Comparison of ENCODE assay signal across 1 cellular context in the genomic region with DNA sequence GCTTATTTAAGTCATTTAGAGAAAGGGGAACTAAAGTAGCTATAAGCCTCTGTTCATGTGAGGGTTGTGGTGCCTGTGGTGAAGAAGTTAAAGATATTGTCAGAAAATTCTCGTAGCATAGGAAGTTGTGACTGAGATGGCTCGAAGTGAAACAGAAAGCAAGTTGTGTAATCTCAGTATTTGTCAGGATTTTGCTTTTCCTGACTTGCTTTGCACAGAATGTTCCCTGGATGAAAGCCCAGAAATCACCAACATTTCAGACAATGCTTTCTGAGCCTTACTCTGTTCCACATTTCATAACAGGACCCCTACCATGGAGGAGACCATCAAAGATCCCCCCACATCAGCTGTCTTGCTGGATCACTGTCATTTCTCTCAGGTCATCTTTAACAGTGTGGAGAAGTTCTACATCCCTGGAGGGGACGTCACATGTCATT.
A peak's percentile ranks its signal among the peaks of the same experiment; 100 is the strongest.
TF ChIP-seq lines count a peak whose summit lies in the region.

No MANE protein-coding gene starts in this region.

TF ChIP-seq in K562, 482 proteins besides CTCF, POLR2A, EP300 and RAD21 (continued from another document):
- TF ChIP-seq ZNF766 (CRISPR knock-in tag; conservative IDR thresholded peaks at IDR 0.05) (peak; percentile 48; the same call in 1 of the 2 replicates), MCM3 (IDR thresholded peaks at IDR 0.05) (no peak), CEBPG (CRISPR knock-in tag; IDR thresholded peaks at IDR 0.05) (peak; percentile 49), CEBPG (tag; conservative IDR thresholded peaks at IDR 0.05 in 1 of 2, IDR thresholded peaks at IDR 0.05 in 1 of 2) (peak in 1 of 2 experiments; percentile 80; a peak in 2 of 4 replicates), RBFOX2 (IDR thresholded peaks at IDR 0.05; ENCODE audit: low read depth, low read length) (no peak), ZNF318 (IDR thresholded peaks at IDR 0.05; ENCODE audit: borderline replicate concordance in 1 of 2, low read depth in 1 of 2) (peak in 1 of 2 experiments; percentile 25; a peak in 1 of 4 replicates), NFIC (IDR thresholded peaks at IDR 0.05) (no peak), NR3C1 (CRISPR knock-in tag; IDR thresholded peaks at IDR 0.05) (no peak), MTA3 (IDR thresholded peaks at IDR 0.05; ENCODE audit: borderline replicate concordance) (no peak), NRF1 (conservative IDR thresholded peaks at IDR 0.05 in 1 of 2, IDR thresholded peaks at IDR 0.05 in 1 of 2) (no peak), SMAD4 (CRISPR knock-in tag; conservative IDR thresholded peaks at IDR 0.05) (no peak), MEF2A (IDR thresholded peaks at IDR 0.05; ENCODE audit: control insufficient read depth, low read depth, low read length) (no peak), SMAD3 (CRISPR knock-in tag; conservative IDR thresholded peaks at IDR 0.05) (no peak), POLR3A (IDR thresholded peaks at IDR 0.05; ENCODE audit: borderline replicate concordance, extremely low read depth, insufficient read depth, insufficient read length) (no peak), TBL1XR1 (IDR thresholded peaks at IDR 0.05; ENCODE audit: low read length in 2 of 2) (no peak), RBM22 (IDR thresholded peaks at IDR 0.05; ENCODE audit: low read depth, low read length, poor library complexity, severe bottlenecking) (no peak), CEBPB (tag; IDR thresholded peaks at IDR 0.05) (peak; percentile 79), ZFP36 (IDR thresholded peaks at IDR 0.05; ENCODE audit: low read depth, low read length, partially characterized antibody) (no peak), SREBF2 (CRISPR knock-in tag; IDR thresholded peaks at IDR 0.05) (no peak), ZNF41 (CRISPR knock-in tag; conservative IDR thresholded peaks at IDR 0.05) (no peak), HNRNPH1 (optimal IDR thresholded peaks at IDR 0.05; ENCODE audit: low read depth, low read length) (no peak), ZBTB9 (CRISPR knock-in tag; IDR thresholded peaks at IDR 0.05) (no peak), RUNX1 (IDR thresholded peaks at IDR 0.05; ENCODE audit: low read depth) (no peak), DIDO1 (tag; IDR thresholded peaks at IDR 0.05; ENCODE audit: low read depth) (no peak), BMI1 (IDR thresholded peaks at IDR 0.05; ENCODE audit: low read length) (no peak), USF1 (CRISPR knock-in tag; IDR thresholded peaks at IDR 0.05) (no peak), SAFB (IDR thresholded peaks at IDR 0.05; ENCODE audit: borderline replicate concordance, low read depth, low read length) (no peak)
- TF ChIP-seq, protein P1, sequence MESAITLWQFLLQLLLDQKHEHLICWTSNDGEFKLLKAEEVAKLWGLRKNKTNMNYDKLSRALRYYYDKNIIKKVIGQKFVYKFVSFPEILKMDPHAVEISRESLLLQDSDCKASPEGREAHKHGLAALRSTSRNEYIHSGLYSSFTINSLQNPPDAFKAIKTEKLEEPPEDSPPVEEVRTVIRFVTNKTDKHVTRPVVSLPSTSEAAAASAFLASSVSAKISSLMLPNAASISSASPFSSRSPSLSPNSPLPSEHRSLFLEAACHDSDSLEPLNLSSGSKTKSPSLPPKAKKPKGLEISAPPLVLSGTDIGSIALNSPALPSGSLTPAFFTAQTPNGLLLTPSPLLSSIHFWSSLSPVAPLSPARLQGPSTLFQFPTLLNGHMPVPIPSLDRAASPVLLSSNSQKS (CRISPR knock-in tag; IDR thresholded peaks at IDR 0.05), result no peak
- TF ChIP-seq, protein P2, sequence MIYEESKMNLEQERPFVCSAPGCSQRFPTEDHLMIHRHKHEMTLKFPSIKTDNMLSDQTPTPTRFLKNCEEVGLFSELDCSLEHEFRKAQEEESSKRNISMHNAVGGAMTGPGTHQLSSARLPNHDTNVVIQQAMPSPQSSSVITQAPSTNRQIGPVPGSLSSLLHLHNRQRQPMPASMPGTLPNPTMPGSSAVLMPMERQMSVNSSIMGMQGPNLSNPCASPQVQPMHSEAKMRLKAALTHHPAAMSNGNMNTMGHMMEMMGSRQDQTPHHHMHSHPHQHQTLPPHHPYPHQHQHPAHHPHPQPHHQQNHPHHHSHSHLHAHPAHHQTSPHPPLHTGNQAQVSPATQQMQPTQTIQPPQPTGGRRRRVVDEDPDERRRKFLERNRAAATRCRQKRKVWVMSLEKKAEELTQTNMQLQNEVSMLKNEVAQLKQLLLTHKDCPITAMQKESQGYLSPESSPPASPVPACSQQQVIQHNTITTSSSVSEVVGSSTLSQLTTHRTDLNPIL (CRISPR knock-in tag; IDR thresholded peaks at IDR 0.05), result no peak
- TF ChIP-seq, protein P3, sequence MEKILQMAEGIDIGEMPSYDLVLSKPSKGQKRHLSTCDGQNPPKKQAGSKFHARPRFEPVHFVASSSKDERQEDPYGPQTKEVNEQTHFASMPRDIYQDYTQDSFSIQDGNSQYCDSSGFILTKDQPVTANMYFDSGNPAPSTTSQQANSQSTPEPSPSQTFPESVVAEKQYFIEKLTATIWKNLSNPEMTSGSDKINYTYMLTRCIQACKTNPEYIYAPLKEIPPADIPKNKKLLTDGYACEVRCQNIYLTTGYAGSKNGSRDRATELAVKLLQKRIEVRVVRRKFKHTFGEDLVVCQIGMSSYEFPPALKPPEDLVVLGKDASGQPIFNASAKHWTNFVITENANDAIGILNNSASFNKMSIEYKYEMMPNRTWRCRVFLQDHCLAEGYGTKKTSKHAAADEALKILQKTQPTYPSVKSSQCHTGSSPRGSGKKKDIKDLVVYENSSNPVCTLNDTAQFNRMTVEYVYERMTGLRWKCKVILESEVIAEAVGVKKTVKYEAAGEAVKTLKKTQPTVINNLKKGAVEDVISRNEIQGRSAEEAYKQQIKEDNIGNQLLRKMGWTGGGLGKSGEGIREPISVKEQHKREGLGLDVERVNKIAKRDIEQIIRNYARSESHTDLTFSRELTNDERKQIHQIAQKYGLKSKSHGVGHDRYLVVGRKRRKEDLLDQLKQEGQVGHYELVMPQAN (IDR thresholded peaks at IDR 0.05; ENCODE audit: borderline replicate concordance), result no peak
